16 cellular contexts compared by ENCODE assay signal in the genomic region with DNA sequence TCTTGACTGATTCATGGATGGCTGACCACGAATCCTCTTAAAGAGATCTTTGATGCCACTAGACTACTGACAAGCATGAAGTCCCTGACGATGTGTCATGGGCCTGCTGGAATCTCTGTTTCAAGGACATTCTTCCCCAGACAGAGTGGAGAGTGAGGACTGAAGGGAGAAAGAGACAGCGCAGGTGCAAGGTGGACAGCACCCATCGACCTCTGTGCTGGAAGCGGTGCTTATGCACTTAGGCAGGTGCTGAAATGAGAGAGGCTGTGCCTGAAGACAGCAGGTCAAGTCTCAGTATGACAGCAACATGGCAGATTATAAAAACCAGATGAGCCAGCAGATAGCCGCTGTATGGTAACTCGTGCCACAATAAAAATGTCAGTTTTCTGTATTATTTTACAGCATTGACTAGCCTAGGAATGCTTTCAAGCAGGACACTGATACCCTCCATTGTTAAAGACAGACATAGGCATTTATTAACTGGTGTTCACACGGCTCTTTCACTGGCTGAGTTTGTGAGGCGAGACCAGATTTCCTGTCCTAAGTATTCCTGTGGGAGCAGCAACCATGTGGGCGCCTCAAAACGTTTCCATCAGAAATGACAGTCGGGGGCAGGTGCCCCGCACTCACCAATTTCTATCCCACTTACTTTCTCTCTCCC. TPM values are rescaled to one million over a fixed set of nuclear protein-coding genes. Genes with fewer than 3 reads are reported as not detected.
DNase-seq lines count a peak whose midpoint lies in the region; ATAC-seq and TF ChIP-seq lines count a peak whose summit lies in the region.
"Had no signal": no experiment of that assay in that cellular context is flagged by ENCODE, and none has a peak within 500 bp of the region (broad histone marks: within the 10 kb centered on the region; RNA-seq: fewer than 3 reads in every experiment).

No MANE protein-coding gene starts in this region.

- peaks cover 5% of the 10 kb centered on the region for H3K36me3 Mint-ChIP-seq in nephron (ENCODE audit: low read depth)
- H3K36me3 Mint-ChIP-seq: CD8-positive, alpha-beta T cell had no signal

- H3K36me3 ChIP-seq in SJCRH30 (no peaks in the 10 kb centered on the region), sigmoid colon (no peaks in the 10 kb centered on the region), right lobe of liver (no peaks in the 10 kb centered on the region)

- H3K9me3 Mint-ChIP-seq in nephron: no peaks in the 10 kb centered on the region
- H3K9me3 Mint-ChIP-seq: CD8-positive, alpha-beta T cell; GM23338 had no signal

- in situ Hi-C loops in ACHN (cut with HindIII; ENCODE audit: low pct_ligation_motif_present, low pct_unique_long_range_greater_than_20kb, low sequenced_read_pairs): no loop called here

- H3K4me3 Mint-ChIP-seq in nephron: no peak overlapping the region
- H3K4me3 Mint-ChIP-seq: CD8-positive, alpha-beta T cell; GM23338 had no signal

- CTCF ChIA-PET in HEK293T (lab: Yijun Ruan, JAX): interaction anchor here (0.7 kb wide), 1 partner anchor 24 kb away, joined by 4 read pairs; no protein-coding TSS in a partner anchor

- H3K27me3 ChIP-seq in SJCRH30: no peaks in the 10 kb centered on the region
- H3K27me3 ChIP-seq in sigmoid colon: no peaks in the 10 kb centered on the region
- H3K27me3 ChIP-seq in right lobe of liver: no peaks in the 10 kb centered on the region

- POLR2A ChIA-PET in HEK293T (lab: Yijun Ruan, JAX): no interaction called here

- H3K27ac ChIP-seq in SJCRH30 (no peak overlapping the region), sigmoid colon (no peak overlapping the region), right lobe of liver (no peak overlapping the region)

- H3K27me3 Mint-ChIP-seq in nephron (ENCODE audit: low read depth): peaks cover 30% of the 10 kb centered on the region

- H3K4me1 Mint-ChIP-seq in nephron: peaks cover 11% of the 10 kb centered on the region
- H3K4me1 Mint-ChIP-seq: GM23338 had no signal

- TF ChIP-seq POLR2A in sigmoid colon (IDR thresholded peaks at IDR 0.05): no peak
- TF ChIP-seq POLR2A in right lobe of liver (IDR thresholded peaks at IDR 0.05): no peak

- H3K4me1 ChIP-seq in SJCRH30: peaks cover 8% of the 10 kb centered on the region; the same call in 1 of the 2 replicates
- H3K4me1 ChIP-seq in sigmoid colon: no peaks in the 10 kb centered on the region
- H3K4me1 ChIP-seq in right lobe of liver: no peaks in the 10 kb centered on the region

- no peaks in the 10 kb centered on the region for H3K9me3 ChIP-seq in SJCRH30 (replicated peaks)
- no peaks in the 10 kb centered on the region for H3K9me3 ChIP-seq in sigmoid colon
- H3K9me3 ChIP-seq in right lobe of liver: no peaks in the 10 kb centered on the region

- WGBS in sigmoid colon, 2 donors: 85 to 87% methylated on average over 13 of the region's 13 CpGs
- 89% methylated on average over 13 of the region's 13 CpGs for WGBS in right lobe of liver (ENCODE audit: insufficient coverage, low coverage, low lambda C conversion rate, missing lambda C conversion rate)

- peak; percentile 19 for DNase-seq in ACHN
- no peak for DNase-seq in HEK293T (ENCODE audit: extremely low spot score)
- DNase-seq in SJCRH30: peak; percentile 34 to 62
- no peak for DNase-seq in NCI-H187 (lab: John Stamatoyannopoulos, UW)
- DNase-seq in sigmoid colon: no peak
- no peak for DNase-seq in right lobe of liver
- DNase-seq: CD8-positive, alpha-beta T cell; Karpas-422; NCI-H2029 treated with DMSO at 0.1 percent for 48 hours; NCI-H2227 treated with DMSO at 0.1 percent for 48 hours; NCI-H524 treated with DMSO at 0.1 percent for 48 hours had no signal

- intact Hi-C loops in sigmoid colon (cut with DNase I) (no loop called here), right lobe of liver (cut with DNase I) (no loop called here)

- H3K27ac Mint-ChIP-seq in nephron: peak overlapping the region; percentile 59 to 81 (median 69)
- H3K27ac Mint-ChIP-seq: CD8-positive, alpha-beta T cell; GM23338 had no signal

- no peak for TF ChIP-seq EP300 in sigmoid colon (IDR thresholded peaks at IDR 0.05)

- no peak overlapping the region for H3K4me3 ChIP-seq in SJCRH30
- no peak overlapping the region for H3K4me3 ChIP-seq in sigmoid colon
- no peak overlapping the region for H3K4me3 ChIP-seq in right lobe of liver
- H3K4me3 ChIP-seq: GM23338 had no signal

- ATAC-seq in HG02885 (IDR thresholded peaks at IDR 0.05; ENCODE audit: poor library complexity, unreplicated experiment): no peak
- no peak for ATAC-seq in right lobe of liver
- ATAC-seq: CD8-positive, alpha-beta T cell; GM23338; Panc1; Right ventricle myocardium inferior had no signal

- TF ChIP-seq CTCF in nephron (IDR thresholded peaks at IDR 0.05; ENCODE audit: unreplicated experiment in 3 of 3): no peak
- TF ChIP-seq CTCF in sigmoid colon (IDR thresholded peaks at IDR 0.05): no peak
- no peak for TF ChIP-seq CTCF in right lobe of liver (IDR thresholded peaks at IDR 0.05)

TF ChIP-seq in HEK293T, 16 proteins besides CTCF, POLR2A, EP300 and RAD21:
- TF ChIP-seq BHLHE40 (IDR thresholded peaks at IDR 0.05; ENCODE audit: borderline replicate concordance): no peak
- TF ChIP-seq, protein P1, sequence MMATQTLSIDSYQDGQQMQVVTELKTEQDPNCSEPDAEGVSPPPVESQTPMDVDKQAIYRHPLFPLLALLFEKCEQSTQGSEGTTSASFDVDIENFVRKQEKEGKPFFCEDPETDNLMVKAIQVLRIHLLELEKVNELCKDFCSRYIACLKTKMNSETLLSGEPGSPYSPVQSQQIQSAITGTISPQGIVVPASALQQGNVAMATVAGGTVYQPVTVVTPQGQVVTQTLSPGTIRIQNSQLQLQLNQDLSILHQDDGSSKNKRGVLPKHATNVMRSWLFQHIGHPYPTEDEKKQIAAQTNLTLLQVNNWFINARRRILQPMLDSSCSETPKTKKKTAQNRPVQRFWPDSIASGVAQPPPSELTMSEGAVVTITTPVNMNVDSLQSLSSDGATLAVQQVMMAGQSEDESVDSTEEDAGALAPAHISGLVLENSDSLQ (IDR thresholded peaks at IDR 0.05): peak; percentile 77

RNA-seq across cellular contexts. Expression of a gene that starts 47.5 kb away (rescaled TPM):
- total RNA-seq in SJCRH30 (2014; rRNA removed; shearing (Covaris generic)): 7.2 TPM in 2 replicates
- total RNA-seq in sigmoid colon (1 to 10 TPM; 1.5 to 3.0 (median 1.8) TPM), right lobe of liver (under 1 TPM; 0.24 to 0.87 (median 0.50) TPM)
- polyA plus RNA-seq in sigmoid colon: under 1 TPM in 2 of 3 donors, not detected in 1; 0.60 to 0.70 TPM
- total RNA-seq: CD8-positive, alpha-beta T cell had no signal

Comparison
In these comparisons a context has a peak if more than half of its experiments do, and no peak if none do; other contexts are left out.
1. DNase-seq: peak in ACHN (single experiment) and SJCRH30 (2 of 2); none in HEK293T (single experiment), NCI-H187 (0 of 2), sigmoid colon (single experiment) and right lobe of liver (0 of 3).